ENCODE assay signal across 20 cellular contexts in genomic region chr4:82125863-82126297, GRCh38.
"Had no signal": no experiment of that assay in that cellular context is flagged by ENCODE, and none has a peak within 500 bp of the region (broad histone marks: within the 10 kb centered on the region; RNA-seq: fewer than 3 reads in every experiment).

No MANE protein-coding gene starts in this region.

- ATAC-seq: Panc1, PC-3, T-cell had no signal

- H3K36me3 Mint-ChIP-seq: IgD-negative memory B cell, T-cell had no signal

- H3K9me3 ChIP-seq: SK-N-SH had no signal

- H3K27ac ChIP-seq: RWPE1 had no signal

- H3K27ac Mint-ChIP-seq: IgD-negative memory B cell, T-cell had no signal

- DNase-seq: KBM-7, MV-4-11, NCI-H1092, NCI-H1105 treated with DMSO at 0.1 percent for 48 hours, NCI-H1417 treated with DMSO at 0.1 percent for 48 hours, NCI-H146, NCI-H1930, NCI-H2081, NCI-H2107, NCI-H2227 treated with DMSO at 0.1 percent for 48 hours, NCI-H526 treated with DMSO at 0.1 percent for 48 hours, NCI-H748 treated with DMSO at 0.1 percent for 48 hours, PC-3, SHP77, SK-N-SH, SW 1271, T-cell had no signal

- H3K9me3 Mint-ChIP-seq: IgD-negative memory B cell, T-cell had no signal

- H3K4me2 ChIP-seq: SK-N-SH had no signal

- H3K9ac ChIP-seq: SK-N-SH had no signal

- H3K4me3 Mint-ChIP-seq: IgD-negative memory B cell, T-cell had no signal
